8 cellular contexts compared by ENCODE assay signal in genomic region chr6:107491059-107491609, GRCh38. TPM values are rescaled to one million over a fixed set of nuclear protein-coding genes. Genes with fewer than 3 reads are reported as not detected.
DNase-seq lines count a peak whose midpoint lies in the region; ATAC-seq and TF ChIP-seq lines count a peak whose summit lies in the region.

No MANE protein-coding gene starts in this region.

- H3K79me2 ChIP-seq in SU-DHL-6 (ENCODE audit: insufficient read depth, low read length) (peaks cover 59% of the 10 kb centered on the region), mesendoderm (ENCODE audit: control insufficient read depth, insufficient read depth, low read length) (no peaks in the 10 kb centered on the region)

- WGBS in mesendoderm (ENCODE audit: extremely low coverage, insufficient coverage, low lambda C conversion rate), result no CpG with 5 or more reads among the region's 40 CpGs
- 0 to 3% methylated on average over 22 to 30 of the region's 40 CpGs for WGBS in thyroid gland, 2 donors

- intact Hi-C loops in thyroid gland (cut with DNase I), result no loop called here

- no peak for ATAC-seq in GM18868 (IDR thresholded peaks at IDR 0.05; ENCODE audit: unreplicated experiment)

- H4K8ac ChIP-seq in mesendoderm (ENCODE audit: low read depth, low read length), result no peak overlapping the region

- H3F3A ChIP-seq in SU-DHL-6 (ENCODE audit: insufficient read depth), result peaks cover 28% of the 10 kb centered on the region

- H3K27ac ChIP-seq in SU-DHL-6 (ENCODE audit: low read depth, low read length) (peak overlapping the region; percentile 71), mesendoderm (ENCODE audit: low read depth, low read length) (no peak overlapping the region), thyroid gland (peak overlapping the region; percentile 80 to 92 (median 82))

- no peak overlapping the region for H2AK5ac ChIP-seq in mesendoderm (ENCODE audit: low read length)

- peak; percentile 2 to 4 for DNase-seq in activated CD4-positive, alpha-beta T cell treated with anti-CD3 and anti-CD28 coated beads for 4 hours
- DNase-seq in activated CD4-positive, alpha-beta T cell treated with anti-CD3 and anti-CD28 coated beads for 1 hour, result no peak
- DNase-seq in mesendoderm, result peak; percentile 61
- peak; percentile 55 to 67 for DNase-seq in thyroid gland
- DNase-seq in activated effector memory CD4-positive, alpha-beta T cell treated with anti-CD3 and anti-CD28 coated beads, Interleukin-2, amount 50 U/mL, for 16 hours, result no peak

- H3K9me3 ChIP-seq in SU-DHL-6 (ENCODE audit: insufficient read depth, low read length), result no peaks in the 10 kb centered on the region
- no peaks in the 10 kb centered on the region for H3K9me3 ChIP-seq in endocrine pancreas (ENCODE audit: control insufficient read depth, low read length)
- no peaks in the 10 kb centered on the region for H3K9me3 ChIP-seq in thyroid gland

- H3K79me1 ChIP-seq in mesendoderm (ENCODE audit: low read length), result no peaks in the 10 kb centered on the region

- H3K36me3 ChIP-seq in SU-DHL-6 (ENCODE audit: low read length), result 0 out of 2 replicates have a peak, but pooled peaks cover 6% of the 10 kb centered on the region
- H3K36me3 ChIP-seq in endocrine pancreas (ENCODE audit: control insufficient read depth, insufficient read depth, low read length), result no peaks in the 10 kb centered on the region
- no peaks in the 10 kb centered on the region for H3K36me3 ChIP-seq in mesendoderm (ENCODE audit: control insufficient read depth, insufficient read depth, low read length)
- H3K36me3 ChIP-seq in thyroid gland, result no peaks in the 10 kb centered on the region

- H3K4me1 ChIP-seq in endocrine pancreas (ENCODE audit: control insufficient read depth, insufficient read depth, low read length) (peaks cover 22% of the 10 kb centered on the region), mesendoderm (ENCODE audit: control insufficient read depth, low read depth, low read length) (peaks cover 10% of the 10 kb centered on the region), thyroid gland (peaks cover 33 to 37% of the 10 kb centered on the region in 2 donors)

- no peak overlapping the region for H3K18ac ChIP-seq in mesendoderm (ENCODE audit: low read length)

- H3K4me3 ChIP-seq in SU-DHL-6 (ENCODE audit: insufficient read depth, low read length, poor library complexity, severe bottlenecking) (peak overlapping the region; percentile 96), endocrine pancreas (ENCODE audit: control insufficient read depth, insufficient read depth, low read length) (peak overlapping the region; percentile 95), mesendoderm (ENCODE audit: low read length) (peak overlapping the region; percentile 9), thyroid gland (replicated peaks in 1 of 3) (peak overlapping the region; percentile 29 to 92 (median 59))

- H2BK120ac ChIP-seq in mesendoderm (ENCODE audit: low read depth, low read length), result no peak overlapping the region

- H3K4me2 ChIP-seq in SU-DHL-6 (ENCODE audit: low read depth, low read length, poor library complexity, severe bottlenecking) (peak overlapping the region; percentile 75), mesendoderm (ENCODE audit: low read length) (peak overlapping the region; percentile 87)

- H4K5ac ChIP-seq in mesendoderm (ENCODE audit: low read length), result no peak overlapping the region

- peak overlapping the region; percentile 90 for H3K9ac ChIP-seq in SU-DHL-6 (ENCODE audit: low read length)
- H3K9ac ChIP-seq in endocrine pancreas (ENCODE audit: control insufficient read depth, insufficient read depth, low read length), result peak overlapping the region; percentile 92
- H3K9ac ChIP-seq in mesendoderm (ENCODE audit: low read length), result peak overlapping the region; percentile 50

- TF ChIP-seq CTCF in SU-DHL-6 (IDR thresholded peaks at IDR 0.05; ENCODE audit: insufficient read depth, low read length, poor library complexity, severe bottlenecking) (no peak), thyroid gland (IDR thresholded peaks at IDR 0.05) (no peak)

- peaks cover 4% of the 10 kb centered on the region; the same call in 1 of the 2 replicates for H4K20me1 ChIP-seq in SU-DHL-6 (ENCODE audit: low read depth, low read length)

- no peak overlapping the region for H3K4ac ChIP-seq in mesendoderm (ENCODE audit: low read depth, low read length)

- H3K56ac ChIP-seq in mesendoderm (ENCODE audit: low read length), result peak overlapping the region; percentile 67

- H3K9me2 ChIP-seq in SU-DHL-6 (replicated peaks; ENCODE audit: insufficient read depth, low read length), result no peaks in the 10 kb centered on the region

- H3K23ac ChIP-seq in mesendoderm (ENCODE audit: low read length), result no peak overlapping the region

- H2AFZ ChIP-seq in SU-DHL-6 (ENCODE audit: low read depth, low read length, severe bottlenecking), result no peak overlapping the region

- no peak overlapping the region for H2BK15ac ChIP-seq in mesendoderm (replicated peaks; ENCODE audit: low read depth)

- TF ChIP-seq POLR2A in thyroid gland (IDR thresholded peaks at IDR 0.05), result peak in 1 of 2 donors; percentile 18

- no peaks in the 10 kb centered on the region for H3K27me3 ChIP-seq in SU-DHL-6 (ENCODE audit: low read length)
- no peaks in the 10 kb centered on the region for H3K27me3 ChIP-seq in endocrine pancreas (ENCODE audit: control insufficient read depth, insufficient read depth, low read length)
- H3K27me3 ChIP-seq in mesendoderm (ENCODE audit: insufficient read depth, low read length, poor library complexity), result peaks cover 15% of the 10 kb centered on the region
- H3K27me3 ChIP-seq in thyroid gland, result no peaks in the 10 kb centered on the region

- no peak overlapping the region for H2BK5ac ChIP-seq in mesendoderm (ENCODE audit: low read length)

RNA-seq across cellular contexts. Expression of gene SOBP, which starts 1.2 kb away (rescaled TPM):
- 1.5 TPM for polyA plus RNA-seq in mesendoderm (2013, experiment 1 of 2)
- polyA plus RNA-seq in mesendoderm (2013, experiment 2 of 2), result 1.6 TPM
- 10 to 100 TPM in 3 of 4 donors, 1 to 10 TPM in 1; 5.6 to 21.4 (median 18.1) TPM for total RNA-seq in thyroid gland

RNA-seq across cellular contexts. Expression of gene PDSS2, which starts 31.8 kb away (rescaled TPM):
- 7.5 TPM for polyA plus RNA-seq in mesendoderm (2013, experiment 1 of 2)
- 7.7 TPM for polyA plus RNA-seq in mesendoderm (2013, experiment 2 of 2)
- 10 to 100 TPM; 18.6 to 32.3 (median 25.6) TPM for total RNA-seq in thyroid gland

Comparison
In these comparisons a context has a peak if more than half of its experiments do, and no peak if none do; other contexts are left out.
1. DNase-seq: peak in activated CD4-positive, alpha-beta T cell treated with anti-CD3 and anti-CD28 coated beads for 4 hours (2 of 2), mesendoderm (single experiment) and thyroid gland (2 of 2); none in activated CD4-positive, alpha-beta T cell treated with anti-CD3 and anti-CD28 coated beads for 1 hour (single experiment) and activated effector memory CD4-positive, alpha-beta T cell treated with anti-CD3 and anti-CD28 coated beads, Interleukin-2, amount 50 U/mL, for 16 hours (single experiment).
2. H3K4me3 ChIP-seq: peak in every context shown above with its lines; median percentile 96 in SU-DHL-6; 95 in endocrine pancreas; 59 in thyroid gland; 9 in mesendoderm.
3. Peak in every context shown above with its lines, with median percentiles within 50 percentile points of each other: H3K9ac ChIP-seq.